Comparison of ENCODE assay signal across 1 cellular context in genomic region chr10:3911241-3911640, GRCh38.
TF ChIP-seq lines count a peak whose summit lies in the region.

No MANE protein-coding gene starts in this region.

TF ChIP-seq in K562, 482 proteins besides CTCF, POLR2A, EP300 and RAD21 (continued from another document):
- TF ChIP-seq KAT2B (IDR thresholded peaks at IDR 0.05; ENCODE audit: low read depth, low read length): no peak
- TF ChIP-seq ILF3 (IDR thresholded peaks at IDR 0.05; ENCODE audit: borderline replicate concordance): no peak
- TF ChIP-seq BACH1 (tag; IDR thresholded peaks at IDR 0.05): no peak
- TF ChIP-seq ZNF263 (CRISPR knock-in tag; IDR thresholded peaks at IDR 0.05; ENCODE audit: borderline replicate concordance): peak; percentile 41; the same call in 1 of the 2 replicates
